In the genomic region with DNA sequence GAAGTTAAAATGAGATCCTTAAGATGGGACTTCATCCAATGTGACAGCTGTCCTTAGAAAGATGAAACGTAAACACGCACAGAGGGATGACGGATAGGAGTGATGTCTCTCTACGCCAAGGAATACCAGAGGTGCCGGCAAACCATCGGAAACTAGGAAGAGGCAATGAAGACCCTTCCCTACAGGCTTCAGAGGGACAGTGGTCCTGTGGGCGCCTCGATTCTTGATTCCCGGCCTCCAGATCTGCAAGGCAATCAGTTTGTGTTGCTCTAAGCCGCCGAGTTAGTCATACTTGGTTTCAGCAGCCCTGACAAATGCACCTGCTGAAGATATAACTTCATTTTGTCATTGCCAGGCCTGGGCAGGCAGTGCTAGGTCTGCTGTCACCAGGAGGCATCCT, we compare ENCODE assay signal across 25 cellular contexts.
"Had no signal": no experiment of that assay in that cellular context is flagged by ENCODE, and none has a peak within 500 bp of the region (broad histone marks: within the 10 kb centered on the region; RNA-seq: fewer than 3 reads in every experiment).

No MANE protein-coding gene starts in this region.

- H3K9me3 ChIP-seq: MG63, SK-N-SH had no signal

- H3K27me3 ChIP-seq: MG63 had no signal

- H3K9ac ChIP-seq: SK-N-SH had no signal

- H3K4me2 ChIP-seq: SK-N-SH had no signal

- H3K4me3 ChIP-seq: MG63 had no signal

- ATAC-seq: Panc1, PC-3 had no signal

- H3K36me3 ChIP-seq: MG63 had no signal

- H3K27ac ChIP-seq: RWPE1 had no signal

- DNase-seq: Karpas-422; KG1; MG63; NCI-H1092; NCI-H1105 treated with DMSO at 0.1 percent for 48 hours; NCI-H1417 treated with DMSO at 0.1 percent for 48 hours; NCI-H146; NCI-H1694 treated with DMSO at 0.1 percent for 48 hours; NCI-H1930; NCI-H2081; NCI-H2107; NCI-H2171; NCI-H226; NCI-H446; NCI-H510A; NCI-H524 treated with DMSO at 0.1 percent for 48 hours; NCI-H69; NCI-H774; NK-92 treated with Interleukin-12 subunit alpha and Interleukin-12 subunit beta, amount 100 ng/mL, for 24 hours; PC-3; SHP77; SK-N-SH; SW 1271 had no signal
